Comparison of ENCODE assay signal across 8 cellular contexts in genomic region chr7:32997966-32998362, GRCh38. TPM values are rescaled to one million over a fixed set of nuclear protein-coding genes. Genes with fewer than 3 reads are reported as not detected.
DNase-seq lines count a peak whose midpoint lies in the region; ATAC-seq, FAIRE-seq and TF ChIP-seq lines count a peak whose summit lies in the region.
"Not testable (repeated sequence)": the region's sequence is repeated elsewhere in the genome, so short reads cannot be mapped to it uniquely, and the experiment has no call there.

No MANE protein-coding gene starts in this region.

- in situ Hi-C loops in transverse colon (cut with MboI; ENCODE audit: low pct_ligation_motif_present in 1 of 4, low pct_unique_long_range_greater_than_20kb in 1 of 4, low sequenced_read_pairs in 3 of 4): not testable (repeated sequence)

- DNase-seq in RWPE2 (ENCODE audit: low spot score); breast epithelium (ENCODE audit: low spot score in 2 of 2); lower lobe of right lung; pancreas; transverse colon: not testable (repeated sequence)
- DNase-seq in fibroblast of pulmonary artery (ENCODE audit: low read depth): peak; percentile 3

- H3K4me1 ChIP-seq in RWPE2 (ENCODE audit: insufficient read depth, poor library complexity, severe bottlenecking); breast epithelium: not testable (repeated sequence)
- H3K4me1 ChIP-seq in lower lobe of right lung: peaks cover 15% of the 10 kb centered on the region
- H3K4me1 ChIP-seq in pancreas: peaks cover 4 to 12% (median 5%) of the 10 kb centered on the region in 3 donors
- peaks cover 4 to 25% (median 17%) of the 10 kb centered on the region in 4 donors for H3K4me1 ChIP-seq in transverse colon

- 44 to 57% methylated on average over 2 to 3 of the region's 4 CpGs for WGBS in pancreas, 2 donors
- 33 to 55% methylated on average over 1 to 2 of the region's 4 CpGs for WGBS in transverse colon (ENCODE audit: low coverage in 1 of 2), 2 donors

- ATAC-seq in GM18502 (IDR thresholded peaks at IDR 0.05; ENCODE audit: poor library complexity, unreplicated experiment) (peak; percentile 7), HG03103 (IDR thresholded peaks at IDR 0.05; ENCODE audit: low read depth, unreplicated experiment) (peak; percentile 16), pancreas (peak; percentile 10 to 29 (median 22))
- not testable (repeated sequence) for ATAC-seq in RWPE2 (ENCODE audit: low read depth); lower lobe of right lung

- not testable (repeated sequence) for TF ChIP-seq EP300 in transverse colon (IDR thresholded peaks at IDR 0.05; ENCODE audit: low read depth)

- not testable (repeated sequence) for TF ChIP-seq POLR2A in breast epithelium (IDR thresholded peaks at IDR 0.05); transverse colon (IDR thresholded peaks at IDR 0.05)

- not testable (repeated sequence) for H3K9me3 ChIP-seq in RWPE2 (ENCODE audit: severe bottlenecking); breast epithelium; lower lobe of right lung; pancreas; transverse colon

- H3K27ac ChIP-seq in RWPE2 (ENCODE audit: poor library complexity, severe bottlenecking) (peak overlapping the region; percentile 34), breast epithelium (peak overlapping the region; percentile 48 to 86), lower lobe of right lung (peak overlapping the region; percentile 65), pancreas (peak overlapping the region; percentile 51 to 90 (median 64)), transverse colon (peak overlapping the region; percentile 81 to 86 (median 82))

- H3K36me3 ChIP-seq in RWPE2 (ENCODE audit: low read depth); breast epithelium; lower lobe of right lung; pancreas; transverse colon: not testable (repeated sequence)

- H3K4me3 ChIP-seq in RWPE2 (ENCODE audit: severe bottlenecking); fibroblast of pulmonary artery (replicated peaks; ENCODE audit: low read depth, low read length): not testable (repeated sequence)
- peak overlapping the region in 1 of 3 donors; percentile 51 for H3K4me3 ChIP-seq in breast epithelium
- peak overlapping the region; percentile 17 for H3K4me3 ChIP-seq in lower lobe of right lung
- peak overlapping the region in 1 of 4 donors; percentile 23 for H3K4me3 ChIP-seq in pancreas
- peak overlapping the region in 1 of 4 donors; percentile 22 for H3K4me3 ChIP-seq in transverse colon

- not testable (repeated sequence) for H3K27me3 ChIP-seq in RWPE2 (ENCODE audit: insufficient read depth, poor library complexity, severe bottlenecking); breast epithelium; lower lobe of right lung (ENCODE audit: low read depth); pancreas; transverse colon

- not testable (repeated sequence) for TF ChIP-seq CTCF in RWPE2 (IDR thresholded peaks at IDR 0.05; ENCODE audit: poor library complexity, severe bottlenecking); breast epithelium (IDR thresholded peaks at IDR 0.05); fibroblast of pulmonary artery (IDR thresholded peaks at IDR 0.05; ENCODE audit: low read length, missing control alignments); lower lobe of right lung (IDR thresholded peaks at IDR 0.05); pancreas (IDR thresholded peaks at IDR 0.05); transverse colon (IDR thresholded peaks at IDR 0.05)

- not testable (repeated sequence) for FAIRE-seq in pancreas (lab: Jason Lieb, UNC)

- intact Hi-C loops in breast epithelium (cut with DNase I; ENCODE audit: low total_unique reads); lower lobe of right lung (cut with DNase I); pancreas (cut with DNase I); transverse colon (cut with DNase I; ENCODE audit: low total_unique reads): not testable (repeated sequence)

RNA-seq across cellular contexts. Expression of gene FKBP9, which starts 40.7 kb away (rescaled TPM):
- total RNA-seq in breast epithelium: 100 to 1,000 TPM in 2 of 3 donors, 10 to 100 TPM in 1; 74.9 to 236 (median 100) TPM
- total RNA-seq in lower lobe of right lung: 104 TPM
- total RNA-seq in pancreas: 10 to 100 TPM; 44.1 to 82.4 (median 54.8) TPM
- 10 to 100 TPM; 20.0 to 20.8 TPM for polyA plus RNA-seq in pancreas
- 100 to 1,000 TPM; 124 to 191 (median 180) TPM for total RNA-seq in transverse colon
